7 cellular contexts compared by ENCODE assay signal in genomic region chrX:132216283-132216682, GRCh38. TPM values are rescaled to one million over a fixed set of nuclear protein-coding genes. Genes with fewer than 3 reads are reported as not detected.
DNase-seq lines count a peak whose midpoint lies in the region; ATAC-seq and TF ChIP-seq lines count a peak whose summit lies in the region.

No MANE protein-coding gene starts in this region.

- DNase-seq in HFF-Myc (ENCODE audit: extremely low read depth, low read depth) (no peak), SKM-1 (lab: John Stamatoyannopoulos, UW; ENCODE audit: unreplicated experiment) (peak; percentile 1), fibroblast of mammary gland (ENCODE audit: low read depth) (peak; percentile 18), spleen (no peak), HUDEP-2 (lab: John Stamatoyannopoulos, UW; ENCODE audit: unreplicated experiment in 76 of 76) (no peak)

- peaks cover 0 to 67% (median 24%) of the 10 kb centered on the region in 6 donors for H3K4me1 ChIP-seq in spleen

- TF ChIP-seq CTCF in HFF-Myc (IDR thresholded peaks at IDR 0.05; ENCODE audit: low read depth, low read length, missing control alignments) (no peak), fibroblast of mammary gland (conservative IDR thresholded peaks at IDR 0.05; ENCODE audit: control insufficient read depth, insufficient read depth, low read depth, low read length) (no peak), spleen (IDR thresholded peaks at IDR 0.05 in 8 of 11, conservative IDR thresholded peaks at IDR 0.05 in 3 of 11) (no peak)

- no peak for TF ChIP-seq POLR2A in spleen (IDR thresholded peaks at IDR 0.05)

- peaks cover 0 to 28% (median 3%) of the 10 kb centered on the region in 6 donors for H3K36me3 ChIP-seq in spleen

- peak overlapping the region in 7 of 8 donors; percentile 93 to 99 (median 98) for H3K27ac ChIP-seq in spleen

- intact Hi-C loops in spleen (cut with DNase I; ENCODE audit: low total_unique reads): no loop called here

- 1 to 28% (median 3%) methylated on average over 8 of the region's 8 CpGs for WGBS in spleen, 5 donors

- H3K4me3 ChIP-seq in HFF-Myc (replicated peaks; ENCODE audit: low read depth, low read length) (peak overlapping the region; percentile 51), fibroblast of mammary gland (ENCODE audit: control insufficient read depth, low read depth, low read length) (peak overlapping the region; percentile 72), spleen (peak overlapping the region; percentile 33 to 79 (median 62))

- ATAC-seq in HG02610 (IDR thresholded peaks at IDR 0.05; ENCODE audit: unreplicated experiment): no peak
- ATAC-seq in HG03469 (IDR thresholded peaks at IDR 0.05; ENCODE audit: unreplicated experiment): no peak

- peaks cover 0 to 3% (median 0%) of the 10 kb centered on the region in 7 donors for H3K27me3 ChIP-seq in spleen (replicated peaks in 1 of 7)

- no peaks in the 10 kb centered on the region for H3K9me3 ChIP-seq in spleen

RNA-seq across cellular contexts. Expression of gene RAP2C, which starts 3.0 kb away (rescaled TPM):
- 10 to 100 TPM; 22.6 to 38.5 (median 29.8) TPM for total RNA-seq in spleen
- polyA plus RNA-seq in spleen: 10 to 100 TPM; 22.5 to 27.8 (median 24.7) TPM

Comparison
In these comparisons a context has a peak if more than half of its experiments do, and no peak if none do; other contexts are left out.
1. DNase-seq: peak in SKM-1 (single experiment) and fibroblast of mammary gland (single experiment); none in HFF-Myc (single experiment), spleen (single experiment) and HUDEP-2 (0 of 76).
2. Peak in every context shown above with its lines, with median percentiles within 50 percentile points of each other: H3K4me3 ChIP-seq.